In the genomic region with DNA sequence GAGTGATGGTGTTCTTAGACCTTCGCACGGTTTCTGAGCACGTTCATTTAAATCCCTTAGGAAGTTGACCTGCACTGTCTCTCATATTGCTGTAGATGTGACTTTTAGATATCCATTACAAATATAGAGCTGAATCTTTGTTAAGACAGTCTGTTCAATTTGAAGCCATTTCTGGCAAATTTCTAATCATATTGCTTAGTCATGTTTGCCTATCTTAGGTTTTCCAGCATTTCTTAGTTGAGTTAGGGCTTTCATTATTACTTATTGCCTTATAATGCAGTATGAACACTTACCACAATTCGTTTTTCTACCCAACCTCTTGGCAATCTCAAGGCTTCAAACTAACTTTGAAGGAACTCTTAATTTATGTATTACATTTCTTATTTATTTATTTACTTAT, we compare ENCODE assay signal across 21 cellular contexts.
"Had no signal": no experiment of that assay in that cellular context is flagged by ENCODE, and none has a peak within 500 bp of the region (broad histone marks: within the 10 kb centered on the region; RNA-seq: fewer than 3 reads in every experiment).

No MANE protein-coding gene starts in this region.

- FAIRE-seq: islet of Langerhans had no signal

- H3K27me3 ChIP-seq: colonic mucosa, esophagus squamous epithelium, gastroesophageal sphincter, ovary, right atrium auricular region, sigmoid colon, stomach had no signal

- H3K27ac ChIP-seq: colonic mucosa, esophagus squamous epithelium, gastroesophageal sphincter, ovary, right atrium auricular region, sigmoid colon, skin epidermis, stomach, thoracic aorta had no signal

- ATAC-seq: gastroesophageal sphincter; left lobe of liver; naive thymus-derived CD4-positive, alpha-beta T cell had no signal

- H3K27me3 Mint-ChIP-seq: naive thymus-derived CD4-positive, alpha-beta T cell had no signal

- DNase-seq: colonic mucosa; dermis blood vessel endothelial cell; esophagus squamous epithelium; foreskin fibroblast; glutamatergic neuron; kidney glomerular epithelial cell; mammary epithelial cell; naive thymus-derived CD4-positive, alpha-beta T cell; nucleus accumbens; ovary; sigmoid colon; stimulated activated naive CD4-positive, alpha-beta T cell; stomach; substantia nigra; trophoblast cell had no signal

- H3K4me3 ChIP-seq: colonic mucosa, esophagus squamous epithelium, gastroesophageal sphincter, ovary, right atrium auricular region, sigmoid colon, skin epidermis, stomach, thoracic aorta had no signal

- H3K36me3 ChIP-seq: colonic mucosa, ovary had no signal

- H3K9me3 ChIP-seq: colonic mucosa, esophagus squamous epithelium, gastroesophageal sphincter, ovary, right atrium auricular region, sigmoid colon, stomach, thoracic aorta had no signal

- H3K4me3 Mint-ChIP-seq: naive thymus-derived CD4-positive, alpha-beta T cell had no signal

- H3K4me1 ChIP-seq: colonic mucosa, esophagus squamous epithelium, gastroesophageal sphincter, right atrium auricular region, sigmoid colon, stomach had no signal
